Comparison of ENCODE assay signal across 8 cellular contexts in the genomic region with DNA sequence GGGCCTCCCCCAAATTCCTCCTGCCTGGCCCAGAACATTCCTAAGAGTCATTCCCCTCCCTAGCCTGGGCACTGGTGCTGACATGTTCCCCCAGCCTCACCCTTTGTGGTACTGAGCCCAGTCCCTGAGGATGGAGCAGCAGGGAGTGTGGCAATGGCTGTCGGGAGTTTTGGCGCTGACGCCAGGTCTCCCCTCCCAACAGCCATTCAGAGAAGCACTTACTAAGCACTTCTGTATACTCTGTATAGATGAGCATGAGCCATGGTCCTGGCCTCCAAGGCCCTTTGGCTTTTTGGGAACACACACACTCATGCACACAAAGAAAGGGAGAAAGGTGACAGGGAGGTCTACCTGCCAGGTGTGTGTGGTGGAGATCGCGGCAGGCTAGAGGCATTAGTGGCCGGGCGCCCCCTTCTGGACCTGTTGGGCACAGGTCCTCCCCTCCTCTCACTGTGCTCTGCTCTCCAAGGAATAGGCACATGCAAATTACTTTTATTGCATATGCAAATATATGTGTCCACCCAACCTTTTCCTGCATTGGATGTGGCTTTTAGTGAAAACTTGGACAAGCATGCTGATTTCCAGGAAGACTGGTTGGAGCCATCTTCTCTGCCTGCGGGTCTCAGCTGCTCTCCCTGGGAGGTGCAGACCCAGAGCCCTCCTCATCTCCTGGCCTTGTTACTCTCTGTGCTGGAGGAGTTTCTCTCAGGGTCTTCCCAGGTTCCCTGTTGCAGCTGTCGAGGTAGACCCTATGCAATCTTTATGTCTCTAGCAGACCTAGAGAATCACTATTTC. TPM values are rescaled to one million over a fixed set of nuclear protein-coding genes. Genes with fewer than 3 reads are reported as not detected.
A peak's percentile ranks its signal among the peaks of the same experiment; 100 is the strongest.
DNase-seq lines count a peak whose midpoint lies in the region; ATAC-seq, FAIRE-seq and TF ChIP-seq lines count a peak whose summit lies in the region.

No MANE protein-coding gene starts in this region.

- TF ChIP-seq EP300 in A549 (IDR thresholded peaks at IDR 0.05), result no peak

- no peak overlapping the region for H3K4me3 Mint-ChIP-seq in osteocyte (ENCODE audit: unreplicated experiment)

- DNase-seq in A549 (ENCODE audit: low read depth in 1 of 2, low spot score in 1 of 2), result peak; percentile 70 to 71
- peak; percentile 72 for DNase-seq in GM12891 (ENCODE audit: insufficient read length, low spot score)
- peak; percentile 61 for DNase-seq in NCI-H748 treated with DMSO at 0.1 percent for 48 hours (lab: John Stamatoyannopoulos, UW)
- peak; percentile 36 to 39 for DNase-seq in activated T-helper 1 cell treated with anti-CD3 and anti-CD28 coated beads, Interleukin-2, amount 50 U/mL, for 16 hours (ENCODE audit: low read depth in 1 of 2, low spot score in 1 of 2)
- DNase-seq in fibroblast of peridontal ligament (ENCODE audit: extremely low read depth), result peak; percentile 18
- no peak for DNase-seq in osteocyte (ENCODE audit: extremely low spot score, unreplicated experiment)
- no peak for DNase-seq in aorta

- no peak for TF ChIP-seq POLR2A in A549 (IDR thresholded peaks at IDR 0.05; ENCODE audit: low read length)
- no peak for TF ChIP-seq POLR2A in GM12891 (IDR thresholded peaks at IDR 0.05; ENCODE audit: low read depth, low read length)

- FAIRE-seq in A549 (lab: Jason Lieb, UNC), result no peak
- FAIRE-seq in GM12891 (lab: Jason Lieb, UNC), result peak; percentile 97

- H3K27ac ChIP-seq in A549 (no peak overlapping the region), aorta (ENCODE audit: low read depth in 1 of 2, low read length in 2 of 2) (no peak overlapping the region)

- peak; percentile 87 to 91 for TF ChIP-seq RAD21 in A549 (conservative IDR thresholded peaks at IDR 0.05 in 1 of 2, IDR thresholded peaks at IDR 0.05 in 1 of 2)

- no peak overlapping the region for H3K27ac Mint-ChIP-seq in osteocyte (ENCODE audit: unreplicated experiment)

- WGBS in A549 (ENCODE audit: missing lambda C conversion rate), result 40% methylated on average over 9 of the region's 9 CpGs
- WGBS in aorta, 2 donors, result 35 to 40% methylated on average over 9 of the region's 9 CpGs

- H3K4me2 ChIP-seq in A549, result no peak overlapping the region

- no peaks in the 10 kb centered on the region for H3K27me3 Mint-ChIP-seq in osteocyte (ENCODE audit: unreplicated experiment)

- ATAC-seq in A549 (peak; percentile 84 to 93), aorta (ENCODE audit: low FRiP score) (peak; percentile 51), HG03039 (IDR thresholded peaks at IDR 0.05; ENCODE audit: unreplicated experiment) (no peak)

- H3K36me3 Mint-ChIP-seq in osteocyte (ENCODE audit: unreplicated experiment), result peaks cover 31% of the 10 kb centered on the region

- peak; percentile 95 for TF ChIP-seq CTCF in A549 (IDR thresholded peaks at IDR 0.05)
- peak; percentile 81 for TF ChIP-seq CTCF in osteocyte (IDR thresholded peaks at IDR 0.05)

- POLR2A ChIA-PET in A549 (lab: Yijun Ruan, JAX), result interaction anchor here (1.4 to 1.5 kb wide), 2 partner anchors 92 to 150 kb away, joined by 3 to 4 read pairs; a partner anchor contains a TSS

- no peaks in the 10 kb centered on the region for H3K9me3 Mint-ChIP-seq in osteocyte (ENCODE audit: unreplicated experiment)

- H3K4me1 ChIP-seq in A549, result no peaks in the 10 kb centered on the region
- no peaks in the 10 kb centered on the region for H3K4me1 ChIP-seq in aorta (ENCODE audit: control insufficient read depth in 1 of 2, insufficient read depth in 2 of 2, low read length in 2 of 2)

- intact Hi-C loops in aorta (cut with DNase I), result loop anchor here in 1 of 2 donors (10.0 kb wide), 1 partner anchor 147 kb away; a partner anchor contains a TSS

- H3K9me3 ChIP-seq in A549 (no peaks in the 10 kb centered on the region), aorta (ENCODE audit: control insufficient read depth, low read length) (no peaks in the 10 kb centered on the region)

- H3K4me1 Mint-ChIP-seq in osteocyte (ENCODE audit: unreplicated experiment), result no peaks in the 10 kb centered on the region

- peaks cover 0 to 2% of the 10 kb centered on the region in 2 donors for H3K36me3 ChIP-seq in aorta (ENCODE audit: control insufficient read depth in 1 of 2, insufficient read depth in 2 of 2, low read length in 1 of 2)

- CTCF ChIA-PET in A549 (lab: Yijun Ruan, JAX), result interaction anchor here (0.6 to 14.1 kb wide), 51 partner anchors 8 to 325 kb away, joined by 3 to 271 read pairs (median 4); a partner anchor contains a TSS

- H3K4me3 ChIP-seq in A549 (no peak overlapping the region), aorta (ENCODE audit: low read length in 2 of 2) (no peak overlapping the region)

- no peaks in the 10 kb centered on the region for H3K27me3 ChIP-seq in aorta (ENCODE audit: control insufficient read depth in 1 of 2, insufficient read depth in 2 of 2, low read length in 1 of 2)

TF ChIP-seq in A549, 52 proteins besides CTCF, POLR2A, EP300 and RAD21 (continues in another document):
- TF ChIP-seq ZNF302 (CRISPR knock-in tag; IDR thresholded peaks at IDR 0.05), result no peak
- TF ChIP-seq SMC3 (IDR thresholded peaks at IDR 0.05), result peak; percentile 93

TF ChIP-seq in GM12891, 5 proteins besides CTCF, POLR2A, EP300 and RAD21:
- TF ChIP-seq TAF1 (IDR thresholded peaks at IDR 0.05; ENCODE audit: low read depth, low read length), result no peak
- TF ChIP-seq POLR2AphosphoS5 (IDR thresholded peaks at IDR 0.05; ENCODE audit: low read depth, low read length), result no peak
- TF ChIP-seq POU2F2 (IDR thresholded peaks at IDR 0.05; ENCODE audit: low read depth, low read length), result peak; percentile 93
- no peak for TF ChIP-seq SPI1 (IDR thresholded peaks at IDR 0.05; ENCODE audit: low read depth, low read length)
- TF ChIP-seq PAX5 (IDR thresholded peaks at IDR 0.05; ENCODE audit: insufficient read depth, low read length, severe bottlenecking), result no peak

RNA-seq across cellular contexts. Expression of a gene that starts 17.4 kb away (rescaled TPM):
- 0.11 and 0.13 TPM in 2 replicates for polyA plus RNA-seq in A549 (2011; rRNA removed)
- polyA plus RNA-seq in A549 (2012; cell fraction: cytosol; rRNA removed), result 0.17 and 0.23 TPM in 2 replicates
- 1.2 and 1.5 TPM in 2 replicates for polyA plus RNA-seq in A549 (2012; cell fraction: nucleus; rRNA removed)
- polyA plus RNA-seq in A549 (2017; fragmentation: RNase III; extraction: RNeasy Plus Mini Kit Qiagen cat#74134 plus additional on column Dnase treatment), result 0.16 to 0.30 TPM (median 0.25 TPM) in 3 replicates
- polyA minus RNA-seq in A549 (2011; rRNA and poly(A)+ RNA removed), result 0.17 and 0.29 TPM in 2 replicates
- 0.12 TPM for polyA plus RNA-seq in GM12891 (2012; ENCODE audit: low read depth, missing spikeins)
- 0.78 and 1.3 TPM in 2 replicates for total RNA-seq in osteocyte
- total RNA-seq in aorta, result 1 to 10 TPM; 2.5 to 2.9 TPM
- polyA plus RNA-seq in aorta, result 1 to 10 TPM in 1 of 2 donors, under 1 TPM in 1; 0.49 to 1.1 TPM

RNA-seq across cellular contexts. Expression of a gene that starts 20.9 kb away (rescaled TPM):
- polyA plus RNA-seq in A549 (2011; rRNA removed) (0.07 and 0.10 TPM in 2 replicates), A549 (2017; fragmentation: RNase III; extraction: RNeasy Plus Mini Kit Qiagen cat#74134 plus additional on column Dnase treatment) (0.12 to 0.14 TPM (median 0.13 TPM) in 3 replicates), aorta (under 1 TPM in 1 of 2 donors, not detected in 1; 0.61 TPM)
- 0.09 and 0.15 TPM in 2 replicates for polyA plus RNA-seq in A549 (2012; cell fraction: cytosol; rRNA removed)
- polyA plus RNA-seq in A549 (2012; cell fraction: nucleus; rRNA removed), result 2.1 TPM in 2 replicates
- polyA minus RNA-seq in A549 (2011; rRNA and poly(A)+ RNA removed), result 0.25 TPM in 1 of 2 replicates, not detected in the other
- 0.27 TPM for polyA plus RNA-seq in GM12891 (2012; ENCODE audit: low read depth, missing spikeins)
- total RNA-seq in osteocyte (0.27 TPM in 1 of 2 replicates, not detected in the other), aorta (1 to 10 TPM in 1 of 2 donors, under 1 TPM in 1; 0.84 to 1.6 TPM)

RNA-seq across cellular contexts. Expression of a gene that starts 48.8 kb away (rescaled TPM):
- 41.3 and 47.1 TPM in 2 replicates for polyA plus RNA-seq in A549 (2011; rRNA removed)
- 63.5 and 67.0 TPM in 2 replicates for polyA plus RNA-seq in A549 (2012; cell fraction: cytosol; rRNA removed)
- 252 and 284 TPM in 2 replicates for polyA plus RNA-seq in A549 (2012; cell fraction: nucleus; rRNA removed)
- 65.2 to 73.1 TPM (median 66.9 TPM) in 3 replicates for polyA plus RNA-seq in A549 (2017; fragmentation: RNase III; extraction: RNeasy Plus Mini Kit Qiagen cat#74134 plus additional on column Dnase treatment)
- 46.5 and 62.3 TPM in 2 replicates for polyA minus RNA-seq in A549 (2011; rRNA and poly(A)+ RNA removed)
- polyA plus RNA-seq in GM12891 (2012; ENCODE audit: low read depth, missing spikeins), result 38.9 TPM
- total RNA-seq in osteocyte, result 93.2 and 93.3 TPM in 2 replicates
- total RNA-seq in aorta, result 10 to 100 TPM; 64.2 to 97.5 TPM
- 10 to 100 TPM; 22.2 to 40.0 TPM for polyA plus RNA-seq in aorta

RNA-seq across cellular contexts. Expression of a gene that starts 50.1 kb away (rescaled TPM):
- polyA plus RNA-seq in A549 (2011; rRNA removed) (not detected in 2 replicates), A549 (2017; fragmentation: RNase III; extraction: RNeasy Plus Mini Kit Qiagen cat#74134 plus additional on column Dnase treatment) (not detected in 3 replicates), aorta (under 1 TPM in 1 of 2 donors, not detected in 1; 0.08 TPM)
- polyA plus RNA-seq in A549 (2012; cell fraction: cytosol; rRNA removed), result not detected in 2 replicates
- polyA plus RNA-seq in A549 (2012; cell fraction: nucleus; rRNA removed), result not detected in 2 replicates
- not detected in 2 replicates for polyA minus RNA-seq in A549 (2011; rRNA and poly(A)+ RNA removed)
- 1.4 TPM for polyA plus RNA-seq in GM12891 (2012; ENCODE audit: low read depth, missing spikeins)
- total RNA-seq in osteocyte (not detected in 2 replicates), aorta (under 1 TPM in 1 of 2 donors, not detected in 1; 0.19 TPM)

RNA-seq across cellular contexts. Expression of a gene that starts 57.9 kb away (rescaled TPM):
- 60.2 and 64.4 TPM in 2 replicates for polyA plus RNA-seq in A549 (2011; rRNA removed)
- 141 and 164 TPM in 2 replicates for polyA plus RNA-seq in A549 (2012; cell fraction: cytosol; rRNA removed)
- 186 and 187 TPM in 2 replicates for polyA plus RNA-seq in A549 (2012; cell fraction: nucleus; rRNA removed)
- 64.4 to 69.2 TPM (median 67.9 TPM) in 3 replicates for polyA plus RNA-seq in A549 (2017; fragmentation: RNase III; extraction: RNeasy Plus Mini Kit Qiagen cat#74134 plus additional on column Dnase treatment)
- polyA minus RNA-seq in A549 (2011; rRNA and poly(A)+ RNA removed), result 72.7 and 84.1 TPM in 2 replicates
- 52.1 TPM for polyA plus RNA-seq in GM12891 (2012; ENCODE audit: low read depth, missing spikeins)
- 59.6 and 60.6 TPM in 2 replicates for total RNA-seq in osteocyte
- total RNA-seq in aorta, result 10 to 100 TPM; 28.3 to 29.5 TPM
- 10 to 100 TPM; 31.8 to 41.6 TPM for polyA plus RNA-seq in aorta

Comparison
In these comparisons a context has a peak if more than half of its experiments do, and no peak if none do; other contexts are left out.
1. DNase-seq: peak in A549 (2 of 2), GM12891 (single experiment), NCI-H748 treated with DMSO at 0.1 percent for 48 hours (single experiment), activated T-helper 1 cell treated with anti-CD3 and anti-CD28 coated beads, Interleukin-2, amount 50 U/mL, for 16 hours (2 of 2) and fibroblast of peridontal ligament (single experiment); none in osteocyte (single experiment) and aorta (0 of 2).